Comparison of ENCODE assay signal across 8 cellular contexts in genomic region chr9:128078504-128079434, GRCh38. TPM values are rescaled to one million over a fixed set of nuclear protein-coding genes. Genes with fewer than 3 reads are reported as not detected.
DNase-seq lines count a peak whose midpoint lies in the region; ATAC-seq and TF ChIP-seq lines count a peak whose summit lies in the region.

No MANE protein-coding gene starts in this region.

- no peak overlapping the region for H4K5ac ChIP-seq in H9 (ENCODE audit: insufficient read length, low read depth, low read length)

- TF ChIP-seq CTCF in H9 (conservative IDR thresholded peaks at IDR 0.05) (no peak), Peyer's patch (IDR thresholded peaks at IDR 0.05) (peak in 1 of 6 experiments; percentile 2)

- H2BK120ac ChIP-seq in H9 (ENCODE audit: low read depth, low read length, poor library complexity, severe bottlenecking), result no peak overlapping the region

- H3K4me1 ChIP-seq in H9 (ENCODE audit: insufficient read depth, low read length) (peaks cover 4% of the 10 kb centered on the region; the same call in 1 of the 2 replicates), Peyer's patch (peaks cover 0 to 59% (median 11%) of the 10 kb centered on the region in 4 donors), rectal smooth muscle tissue (ENCODE audit: control insufficient read depth, insufficient read depth, low read length) (peaks cover 3% of the 10 kb centered on the region)

- DNase-seq in H9 (no peak), Peyer's patch (no peak), erythroblast (lab: John Stamatoyannopoulos, UW) (peak; percentile 86 to 89), putamen (ENCODE audit: low spot score) (no peak), GM19238 (ENCODE audit: insufficient read length, low spot score) (no peak)

- H3K23ac ChIP-seq in H9 (ENCODE audit: insufficient read length, low read depth, low read length), result no peak overlapping the region

- ATAC-seq in HG03280 (IDR thresholded peaks at IDR 0.05; ENCODE audit: unreplicated experiment), result no peak
- no peak for ATAC-seq in HG03159 (IDR thresholded peaks at IDR 0.05; ENCODE audit: unreplicated experiment)

- H2BK12ac ChIP-seq in H9 (ENCODE audit: insufficient read length, low read depth, low read length), result no peak overlapping the region

- H3K27ac Mint-ChIP-seq in H9, result peak overlapping the region; percentile 60 to 88 (median 81); a peak in 5 of 7 replicates

- no peak overlapping the region for H4K91ac ChIP-seq in H9 (ENCODE audit: insufficient read length, low read depth, low read length)

- H2AFZ ChIP-seq in H9 (ENCODE audit: low read length), result no peak overlapping the region

- H3K36me3 ChIP-seq in Peyer's patch (no peaks in the 10 kb centered on the region), rectal smooth muscle tissue (ENCODE audit: control insufficient read depth, insufficient read depth, low read length) (no peaks in the 10 kb centered on the region)

- no peak overlapping the region for H3K56ac ChIP-seq in H9 (ENCODE audit: insufficient read length, low read depth, low read length)

- no peak overlapping the region for H3K27ac ChIP-seq in H9 (ENCODE audit: insufficient read length, low read depth, low read length)
- H3K27ac ChIP-seq in Peyer's patch, result peak overlapping the region; percentile 31 to 92 (median 74)
- no peak overlapping the region for H3K27ac ChIP-seq in rectal smooth muscle tissue (ENCODE audit: low read depth, low read length)

- H3K9ac ChIP-seq in H9 (ENCODE audit: extremely low read depth, insufficient read length, low read length) (no peak overlapping the region), rectal smooth muscle tissue (ENCODE audit: low read length) (no peak overlapping the region)

- peaks cover 3 to 5% (median 3%) of the 10 kb centered on the region in 3 experiments; a peak in 4 of 7 replicates for H3K36me3 Mint-ChIP-seq in H9 (ENCODE audit: insufficient read depth in 1 of 3, low read depth in 3 of 3)

- no peak overlapping the region for H4K8ac ChIP-seq in H9 (replicated peaks; ENCODE audit: insufficient read length, low read depth, low read length)

- TF ChIP-seq POLR2A in Peyer's patch (IDR thresholded peaks at IDR 0.05), result peak in 1 of 2 donors; percentile 63
- TF ChIP-seq POLR2A in erythroblast (IDR thresholded peaks at IDR 0.05; ENCODE audit: low read length), result no peak

- no peaks in the 10 kb centered on the region for H4K20me1 ChIP-seq in H9 (ENCODE audit: control insufficient read depth, insufficient read depth, insufficient read length)

- H3K23me2 ChIP-seq in H9 (ENCODE audit: insufficient read length, low read depth, low read length, poor library complexity, severe bottlenecking), result no peaks in the 10 kb centered on the region

- H3K4me1 Mint-ChIP-seq in H9, result peaks cover 27 to 29% of the 10 kb centered on the region in 2 experiments

- H2BK5ac ChIP-seq in H9 (ENCODE audit: insufficient read length, low read length), result no peak overlapping the region

- H3K9me3 ChIP-seq in H9 (ENCODE audit: control insufficient read depth, low read depth, low read length) (no peaks in the 10 kb centered on the region), Peyer's patch (no peaks in the 10 kb centered on the region)

- no peak overlapping the region for H3K18ac ChIP-seq in H9 (ENCODE audit: insufficient read length, low read depth, low read length)

- H3K4me2 ChIP-seq in H9 (ENCODE audit: insufficient read depth, insufficient read length, low read length), result no peak overlapping the region

- no peak overlapping the region for H3K4me3 Mint-ChIP-seq in H9

- H3K79me2 ChIP-seq in H9 (ENCODE audit: insufficient read depth, low read length), result no peaks in the 10 kb centered on the region; the same call in 1 of the 2 replicates

- H3K27me3 ChIP-seq in H9 (ENCODE audit: insufficient read depth, low read length) (no peaks in the 10 kb centered on the region), Peyer's patch (no peaks in the 10 kb centered on the region), rectal smooth muscle tissue (ENCODE audit: control insufficient read depth, insufficient read depth, low read length) (no peaks in the 10 kb centered on the region)

- no peak overlapping the region for H2BK15ac ChIP-seq in H9 (ENCODE audit: low read depth, low read length)

- H2BK20ac ChIP-seq in H9 (ENCODE audit: low read depth, low read length, poor library complexity, severe bottlenecking), result no peak overlapping the region

- WGBS in H9 (ENCODE audit: extremely low coverage, insufficient read length, low lambda C conversion rate), result no CpG with 5 or more reads among the region's 11 CpGs

- no peak overlapping the region for H2AK5ac ChIP-seq in H9 (ENCODE audit: insufficient read length, low read length)

- H3K14ac ChIP-seq in H9 (ENCODE audit: insufficient read depth, low read length), result no peak overlapping the region

- no peak overlapping the region for H3T11ph ChIP-seq in H9 (ENCODE audit: low read length)

- no peaks in the 10 kb centered on the region for H3K9me3 Mint-ChIP-seq in H9

- H3K4me3 ChIP-seq in Peyer's patch (peak overlapping the region in 2 of 4 donors; percentile 10 to 20), rectal smooth muscle tissue (ENCODE audit: low read length) (peak overlapping the region; percentile 24)

- no peak overlapping the region for H3K4ac ChIP-seq in H9 (ENCODE audit: low read depth, low read length)

- H3K27me3 Mint-ChIP-seq in H9 (ENCODE audit: low read depth), result no peaks in the 10 kb centered on the region

- no peaks in the 10 kb centered on the region for H3K79me1 ChIP-seq in H9 (ENCODE audit: insufficient read depth, low read depth, low read length, poor library complexity, severe bottlenecking)

RNA-seq across cellular contexts. Expression of gene SLC25A25, which starts 10.7 kb away (rescaled TPM):
- total RNA-seq in H9 (2021) (16.0 and 16.9 TPM in 2 replicates), Peyer's patch (10 to 100 TPM; 18.2 to 44.1 (median 28.2) TPM)

RNA-seq across cellular contexts. Expression of gene NAIF1, which starts 11.6 kb away (rescaled TPM):
- total RNA-seq in H9 (2021), result 6.3 TPM in 2 replicates
- 10 to 100 TPM in 2 of 4 donors, 1 to 10 TPM in 2; 7.4 to 26.1 (median 11.8) TPM for total RNA-seq in Peyer's patch

RNA-seq across cellular contexts. Expression of gene PTGES2, which starts 48.8 kb away (rescaled TPM):
- total RNA-seq in H9 (2021) (60.4 and 63.9 TPM in 2 replicates), Peyer's patch (100 to 1,000 TPM; 123 to 193 (median 168) TPM)

Comparison
In these comparisons a context has a peak if more than half of its experiments do, and no peak if none do; other contexts are left out.
1. DNase-seq: peak in erythroblast (2 of 2); none in H9 (single experiment), Peyer's patch (0 of 3), putamen (single experiment) and GM19238 (single experiment).
2. H3K27ac ChIP-seq: peak in Peyer's patch (4 of 4); none in H9 (single experiment) and rectal smooth muscle tissue (single experiment).